Comparison of ENCODE assay signal across 22 cellular contexts in the genomic region with DNA sequence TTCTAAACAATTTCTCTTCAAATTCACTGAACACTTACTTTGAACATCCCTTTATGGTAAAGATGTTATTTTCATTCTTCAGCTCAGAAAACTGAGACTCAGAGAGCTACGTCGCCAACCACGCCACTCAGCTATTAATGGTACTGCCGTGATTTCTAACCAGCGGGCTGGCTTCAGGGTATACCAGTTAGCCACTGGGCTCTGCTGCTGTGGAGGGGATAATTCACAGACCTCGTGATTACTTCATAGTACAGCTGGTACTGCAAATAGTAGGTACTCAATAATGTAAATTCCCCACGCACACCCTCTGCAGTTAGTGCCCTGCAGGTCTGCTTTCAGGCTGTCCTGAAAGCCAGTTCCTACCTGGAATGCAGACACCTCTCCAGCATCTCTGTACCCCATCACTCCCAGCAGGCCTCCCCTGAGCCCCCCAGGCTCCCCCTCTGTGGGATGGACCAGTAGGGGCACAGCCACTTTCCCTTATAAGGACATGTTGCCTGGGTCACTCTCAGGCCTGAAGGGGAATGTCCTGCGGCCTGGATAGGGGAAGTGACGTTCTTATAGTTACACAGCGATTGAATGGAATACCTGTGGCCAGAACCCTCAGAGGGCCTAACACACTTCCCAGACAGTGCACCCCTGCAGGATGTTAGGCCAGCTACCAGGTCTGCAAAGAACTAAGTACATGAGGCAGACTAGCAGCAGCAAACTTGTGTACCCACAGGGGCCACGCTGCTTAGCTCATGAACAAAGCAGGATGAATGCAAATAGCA. TPM values are rescaled to one million over a fixed set of nuclear protein-coding genes. Genes with fewer than 3 reads are reported as not detected.
DNase-seq lines count a peak whose midpoint lies in the region; ATAC-seq and TF ChIP-seq lines count a peak whose summit lies in the region.
"Had no signal": no experiment of that assay in that cellular context is flagged by ENCODE, and none has a peak within 500 bp of the region (broad histone marks: within the 10 kb centered on the region; RNA-seq: fewer than 3 reads in every experiment).

No MANE protein-coding gene starts in this region.

- peaks cover 49% of the 10 kb centered on the region for H3K4me1 Mint-ChIP-seq in activated CD4-positive, alpha-beta T cell treated with anti-CD3 and anti-CD28 coated beads, Interleukin-2, amount 10 ng/mL, durations not matched to agents 24 days and 14 days
- peaks cover 38% of the 10 kb centered on the region for H3K4me1 Mint-ChIP-seq in activated CD8-positive, alpha-beta T cell treated with anti-CD3 and anti-CD28 coated beads for 36 hours (ENCODE audit: low read depth)
- H3K4me1 Mint-ChIP-seq in neural crest cell = peaks cover 25% of the 10 kb centered on the region

- no peak overlapping the region for H3K4me3 Mint-ChIP-seq in activated CD4-positive, alpha-beta T cell treated with anti-CD3 and anti-CD28 coated beads, Interleukin-2, amount 10 ng/mL, durations not matched to agents 24 days and 14 days
- H3K4me3 Mint-ChIP-seq in activated CD8-positive, alpha-beta T cell treated with anti-CD3 and anti-CD28 coated beads for 36 hours = no peak overlapping the region
- H3K4me3 Mint-ChIP-seq in neural crest cell = peak overlapping the region; percentile 38

- peak overlapping the region; percentile 94 for H3K27ac Mint-ChIP-seq in activated CD4-positive, alpha-beta T cell treated with anti-CD3 and anti-CD28 coated beads, Interleukin-2, amount 10 ng/mL, durations not matched to agents 24 days and 14 days
- H3K27ac Mint-ChIP-seq in activated CD8-positive, alpha-beta T cell treated with anti-CD3 and anti-CD28 coated beads for 36 hours = peak overlapping the region; percentile 88
- peak overlapping the region; percentile 99 for H3K27ac Mint-ChIP-seq in neural crest cell (ENCODE audit: unreplicated experiment)
- H3K27ac Mint-ChIP-seq: T-cell had no signal

- no peaks in the 10 kb centered on the region for H3K36me3 Mint-ChIP-seq in activated CD4-positive, alpha-beta T cell treated with anti-CD3 and anti-CD28 coated beads, Interleukin-2, amount 10 ng/mL, durations not matched to agents 24 days and 14 days (ENCODE audit: low read depth)
- H3K36me3 Mint-ChIP-seq in activated CD8-positive, alpha-beta T cell treated with anti-CD3 and anti-CD28 coated beads for 36 hours (ENCODE audit: low read depth) = no peaks in the 10 kb centered on the region
- no peaks in the 10 kb centered on the region for H3K36me3 Mint-ChIP-seq in neural crest cell (ENCODE audit: low read depth)
- H3K36me3 Mint-ChIP-seq: activated naive CD8-positive, alpha-beta T cell treated with anti-CD3 and anti-CD28 coated beads for 36 hours; T-cell had no signal

- H3K27me3 Mint-ChIP-seq in activated CD4-positive, alpha-beta T cell treated with anti-CD3 and anti-CD28 coated beads, Interleukin-2, amount 10 ng/mL, durations not matched to agents 24 days and 14 days = no peaks in the 10 kb centered on the region
- H3K27me3 Mint-ChIP-seq in activated CD8-positive, alpha-beta T cell treated with anti-CD3 and anti-CD28 coated beads for 36 hours = peaks cover 2% of the 10 kb centered on the region
- H3K27me3 Mint-ChIP-seq in neural crest cell (ENCODE audit: low read depth) = no peaks in the 10 kb centered on the region
- H3K27me3 Mint-ChIP-seq: activated naive CD8-positive, alpha-beta T cell treated with anti-CD3 and anti-CD28 coated beads for 36 hours; T-cell had no signal

- intact Hi-C loops in activated CD4-positive, alpha-beta T cell treated with anti-CD3 and anti-CD28 coated beads, Interleukin-2, amount 10 ng/mL, durations not matched to agents 24 days and 14 days (cut with micrococcal nuclease) = loop anchor here (2.0 kb wide), 1 partner anchor 137 kb away; the partner anchor contains the start of gene TP53RK
- intact Hi-C loops in activated CD8-positive, alpha-beta T cell treated with anti-CD3 and anti-CD28 coated beads for 36 hours (cut with micrococcal nuclease) = loop anchor here (10.0 kb wide), 1 partner anchor 133 kb away; the partner anchor contains the start of gene TP53RK

- TF ChIP-seq CTCF in activated CD8-positive, alpha-beta T cell treated with anti-CD3 and anti-CD28 coated beads for 36 hours (IDR thresholded peaks at IDR 0.05) = no peak
- no peak for TF ChIP-seq CTCF in neural crest cell (conservative IDR thresholded peaks at IDR 0.05)

- H3K9me3 Mint-ChIP-seq in activated CD4-positive, alpha-beta T cell treated with anti-CD3 and anti-CD28 coated beads, Interleukin-2, amount 10 ng/mL, durations not matched to agents 24 days and 14 days = no peaks in the 10 kb centered on the region
- no peaks in the 10 kb centered on the region for H3K9me3 Mint-ChIP-seq in activated CD8-positive, alpha-beta T cell treated with anti-CD3 and anti-CD28 coated beads for 36 hours
- no peaks in the 10 kb centered on the region for H3K9me3 Mint-ChIP-seq in neural crest cell
- H3K9me3 Mint-ChIP-seq: activated naive CD8-positive, alpha-beta T cell treated with anti-CD3 and anti-CD28 coated beads for 36 hours; stimulated activated naive CD8-positive, alpha-beta T cell treated with anti-CD3 and anti-CD28 coated beads, Interleukin-15, amount 100 ng/mL, for 72 hours; T-cell had no signal

- CTCF ChIA-PET in activated CD8-positive, alpha-beta T cell treated with anti-CD3 and anti-CD28 coated beads for 36 hours (lab: Charles Lee) = interaction anchor here (1.6 to 4.8 kb wide), 4 partner anchors 10 to 129 kb away, joined by 5 to 32 read pairs (median 11); no protein-coding TSS in a partner anchor

- POLR2A ChIA-PET in activated CD8-positive, alpha-beta T cell treated with anti-CD3 and anti-CD28 coated beads for 36 hours (lab: Charles Lee) = interaction anchor here (1.1 kb wide), 1 partner anchor 39 kb away, joined by 3 read pairs; the partner anchor contains the start of gene ZNF334

- peak; percentile 48 for ATAC-seq in HG02610 (IDR thresholded peaks at IDR 0.05; ENCODE audit: unreplicated experiment)
- no peak for ATAC-seq in activated CD8-positive, alpha-beta T cell treated with anti-CD3 and anti-CD28 coated beads for 36 hours
- ATAC-seq in GM21526 (IDR thresholded peaks at IDR 0.05; ENCODE audit: low FRiP score, unreplicated experiment) = no peak
- ATAC-seq: left lobe of liver, T-cell had no signal

- peak; percentile 61 for DNase-seq in activated CD4-positive, alpha-beta T cell treated with anti-CD3 and anti-CD28 coated beads, Interleukin-2, amount 10 ng/mL, durations not matched to agents 24 days and 14 days
- no peak for DNase-seq in activated CD4-positive, alpha-beta T cell treated with anti-CD3 and anti-CD28 coated beads for 4 hours
- DNase-seq in activated CD8-positive, alpha-beta T cell treated with anti-CD3 and anti-CD28 coated beads for 36 hours = no peak
- DNase-seq in neural crest cell (ENCODE audit: low read depth, low spot score) (no peak), ecto neural progenitor cell (ENCODE audit: low spot score) (no peak), amniotic stem cell (lab: John Stamatoyannopoulos, UW) (no peak)
- DNase-seq: activated CD4-positive, CD25-positive, alpha-beta regulatory T cell treated with anti-CD3 and anti-CD28 coated beads, Interleukin-2, amount 50 U/mL, for 72 hours; activated naive CD8-positive, alpha-beta T cell treated with anti-CD3 and anti-CD28 coated beads for 36 hours; activated T-cell treated with anti-CD3 and anti-CD28 coated beads for 4 hours; effector memory CD4-positive, alpha-beta T cell; hippocampal formation; NCI-H1092; NCI-H82; posterior cingulate gyrus; stimulated activated naive CD8-positive, alpha-beta T cell treated with anti-CD3 and anti-CD28 coated beads, Interleukin-15, amount 100 ng/mL, for 72 hours; T-cell had no signal

RNA-seq across cellular contexts. Expression of gene OCSTAMP, which starts 1.2 kb away (rescaled TPM):
- 0.37 and 0.40 TPM in 2 replicates for total RNA-seq in activated CD4-positive, alpha-beta T cell treated with anti-CD3 and anti-CD28 coated beads, Interleukin-2, amount 10 ng/mL, durations not matched to agents 24 days and 14 days
- not detected for total RNA-seq in activated CD8-positive, alpha-beta T cell treated with anti-CD3 and anti-CD28 coated beads for 36 hours
- 0.14 and 0.26 TPM in 2 replicates for total RNA-seq in neural crest cell
- total RNA-seq: A673; activated naive CD8-positive, alpha-beta T cell treated with anti-CD3 and anti-CD28 coated beads for 36 hours; Daoy; left lobe of liver; T-cell; ureter had no signal

RNA-seq across cellular contexts. Expression of gene ZNF334, which starts 38.3 kb away (rescaled TPM):
- 1.6 and 2.0 TPM in 2 replicates for total RNA-seq in activated CD4-positive, alpha-beta T cell treated with anti-CD3 and anti-CD28 coated beads, Interleukin-2, amount 10 ng/mL, durations not matched to agents 24 days and 14 days
- 1 to 10 TPM; 4.2 to 4.4 TPM for total RNA-seq in activated CD8-positive, alpha-beta T cell treated with anti-CD3 and anti-CD28 coated beads for 36 hours
- total RNA-seq in neural crest cell = 21.0 and 21.4 TPM in 2 replicates
